Comparison of ENCODE assay signal across 20 cellular contexts in the genomic region with DNA sequence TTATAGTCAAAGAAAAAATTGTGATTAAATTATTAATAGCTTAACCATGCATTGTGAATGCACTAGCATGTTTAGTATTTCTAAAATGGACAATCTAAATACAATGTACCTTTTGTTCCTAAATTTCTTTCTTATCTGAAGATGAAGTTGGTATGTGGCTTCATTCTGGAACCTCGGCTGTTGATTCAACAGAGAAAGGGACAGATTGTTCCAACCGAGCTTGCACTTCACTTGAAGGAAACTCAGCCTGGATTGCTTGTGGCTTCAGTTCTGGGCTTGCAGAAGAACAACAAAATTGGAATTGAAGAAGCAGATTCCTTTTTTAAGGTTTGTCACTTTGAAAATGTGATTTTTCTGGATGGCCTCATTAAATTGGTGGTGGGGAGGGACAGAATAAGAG. TPM values are rescaled to one million over a fixed set of nuclear protein-coding genes. Genes with fewer than 3 reads are reported as not detected.
DNase-seq lines count a peak whose midpoint lies in the region; ATAC-seq, FAIRE-seq and TF ChIP-seq lines count a peak whose summit lies in the region.
"Had no signal": no experiment of that assay in that cellular context is flagged by ENCODE, and none has a peak within 500 bp of the region (broad histone marks: within the 10 kb centered on the region; RNA-seq: fewer than 3 reads in every experiment).

No MANE protein-coding gene starts in this region.

- peak; percentile 15 for FAIRE-seq in H54 (lab: Jason Lieb, UNC)
- FAIRE-seq: D721Med had no signal

- H3K27me3 Mint-ChIP-seq in progenitor cell of endocrine pancreas = no peaks in the 10 kb centered on the region
- H3K27me3 Mint-ChIP-seq: CD4-positive, CD25-positive, alpha-beta regulatory T cell had no signal

- no peak for TF ChIP-seq CTCF in VCaP (conservative IDR thresholded peaks at IDR 0.05)
- TF ChIP-seq CTCF in progenitor cell of endocrine pancreas (IDR thresholded peaks at IDR 0.05; ENCODE audit: unreplicated experiment) = no peak

- no peak overlapping the region for H3K4me3 Mint-ChIP-seq in progenitor cell of endocrine pancreas (ENCODE audit: low read depth)
- H3K4me3 Mint-ChIP-seq: CD4-positive, CD25-positive, alpha-beta regulatory T cell; CD8-positive, alpha-beta memory T cell; H9 had no signal

- DNase-seq in Ammon's horn (ENCODE audit: low spot score) (peak; percentile 15), H54 (ENCODE audit: insufficient read length, low spot score) (no peak), progenitor cell of endocrine pancreas (ENCODE audit: low spot score, unreplicated experiment) (no peak), OCI-M1 (lab: John Stamatoyannopoulos, UW) (no peak)
- no peak for DNase-seq in stimulated activated CD4-positive, alpha-beta T cell treated with anti-CD3 and anti-CD28 coated beads, Interleukin-12 subunit alpha, Interleukin-12 subunit beta, amount 100 ng/mL, for 4 hours
- DNase-seq: BE2C; C1 segment of cervical spinal cord; Caco-2; CD4-positive, CD25-positive, alpha-beta regulatory T cell; CD8-positive, alpha-beta memory T cell; DMS79; GF-D8; GOT3; H9 had no signal

- H3K27ac Mint-ChIP-seq in progenitor cell of endocrine pancreas = peak overlapping the region; percentile 45
- H3K27ac Mint-ChIP-seq: CD4-positive, CD25-positive, alpha-beta regulatory T cell; CD8-positive, alpha-beta memory T cell had no signal

- no peak for TF ChIP-seq POLR2A in H54 (IDR thresholded peaks at IDR 0.05; ENCODE audit: low read depth, low read length)

- H3K9me3 Mint-ChIP-seq in progenitor cell of endocrine pancreas (ENCODE audit: low read depth) = no peaks in the 10 kb centered on the region
- H3K9me3 Mint-ChIP-seq: CD4-positive, CD25-positive, alpha-beta regulatory T cell; CD8-positive, alpha-beta memory T cell; H9 had no signal

- H3K36me3 Mint-ChIP-seq in progenitor cell of endocrine pancreas (ENCODE audit: insufficient read depth) = peaks cover 29% of the 10 kb centered on the region

- ATAC-seq in HG03039 (IDR thresholded peaks at IDR 0.05; ENCODE audit: unreplicated experiment) = no peak

- peaks cover 6% of the 10 kb centered on the region for H3K4me1 Mint-ChIP-seq in progenitor cell of endocrine pancreas (ENCODE audit: low read depth)
- H3K4me1 Mint-ChIP-seq: H9 had no signal

- H3K27ac ChIP-seq in VCaP = peak overlapping the region; percentile 17; the same call in 1 of the 2 replicates

RNA-seq across cellular contexts. Expression of a gene that starts 32.6 kb away (rescaled TPM):
- total RNA-seq in progenitor cell of endocrine pancreas = 24.1 and 26.2 TPM in 2 replicates

RNA-seq across cellular contexts. Expression of a gene that starts 59.6 kb away (rescaled TPM):
- total RNA-seq in progenitor cell of endocrine pancreas = 0.93 and 1.0 TPM in 2 replicates
- total RNA-seq: A172; CD4-positive, CD25-positive, alpha-beta regulatory T cell; CD8-positive, alpha-beta memory T cell; Daoy; HT-29 had no signal
